Comparison of ENCODE assay signal across 1 cellular context in the genomic region with DNA sequence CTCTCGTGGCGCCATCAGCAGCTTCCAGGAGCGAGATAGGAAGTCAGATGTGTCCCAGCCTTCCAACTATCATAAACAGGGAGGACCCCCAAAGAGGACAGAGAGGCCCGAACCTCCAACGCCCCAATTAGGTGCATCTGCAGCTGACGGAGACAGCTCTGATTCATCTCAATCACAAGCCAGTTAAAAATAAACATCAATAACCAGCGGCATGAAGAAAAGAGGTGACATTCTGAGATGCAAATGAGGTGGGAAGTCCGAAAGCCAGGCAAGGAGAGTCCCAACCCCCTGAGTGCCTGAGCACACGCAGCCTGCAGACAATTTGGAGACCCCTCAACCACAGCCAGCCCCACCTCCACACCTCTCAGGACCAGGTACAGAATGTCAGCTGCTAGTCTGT.
TF ChIP-seq lines count a peak whose summit lies in the region.

No MANE protein-coding gene starts in this region.

TF ChIP-seq in GM12878, 131 proteins besides CTCF, POLR2A, EP300 and RAD21 (continued from another document):
- TF ChIP-seq, protein P1, sequence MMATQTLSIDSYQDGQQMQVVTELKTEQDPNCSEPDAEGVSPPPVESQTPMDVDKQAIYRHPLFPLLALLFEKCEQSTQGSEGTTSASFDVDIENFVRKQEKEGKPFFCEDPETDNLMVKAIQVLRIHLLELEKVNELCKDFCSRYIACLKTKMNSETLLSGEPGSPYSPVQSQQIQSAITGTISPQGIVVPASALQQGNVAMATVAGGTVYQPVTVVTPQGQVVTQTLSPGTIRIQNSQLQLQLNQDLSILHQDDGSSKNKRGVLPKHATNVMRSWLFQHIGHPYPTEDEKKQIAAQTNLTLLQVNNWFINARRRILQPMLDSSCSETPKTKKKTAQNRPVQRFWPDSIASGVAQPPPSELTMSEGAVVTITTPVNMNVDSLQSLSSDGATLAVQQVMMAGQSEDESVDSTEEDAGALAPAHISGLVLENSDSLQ (IDR thresholded peaks at IDR 0.05) = peak; percentile 36; the same call in 1 of the 2 replicates
- TF ChIP-seq MTA2 (IDR thresholded peaks at IDR 0.05; ENCODE audit: low read depth) = 0 out of 2 replicates have a peak, but pooled peaks have one; percentile 11
- TF ChIP-seq, protein P2, sequence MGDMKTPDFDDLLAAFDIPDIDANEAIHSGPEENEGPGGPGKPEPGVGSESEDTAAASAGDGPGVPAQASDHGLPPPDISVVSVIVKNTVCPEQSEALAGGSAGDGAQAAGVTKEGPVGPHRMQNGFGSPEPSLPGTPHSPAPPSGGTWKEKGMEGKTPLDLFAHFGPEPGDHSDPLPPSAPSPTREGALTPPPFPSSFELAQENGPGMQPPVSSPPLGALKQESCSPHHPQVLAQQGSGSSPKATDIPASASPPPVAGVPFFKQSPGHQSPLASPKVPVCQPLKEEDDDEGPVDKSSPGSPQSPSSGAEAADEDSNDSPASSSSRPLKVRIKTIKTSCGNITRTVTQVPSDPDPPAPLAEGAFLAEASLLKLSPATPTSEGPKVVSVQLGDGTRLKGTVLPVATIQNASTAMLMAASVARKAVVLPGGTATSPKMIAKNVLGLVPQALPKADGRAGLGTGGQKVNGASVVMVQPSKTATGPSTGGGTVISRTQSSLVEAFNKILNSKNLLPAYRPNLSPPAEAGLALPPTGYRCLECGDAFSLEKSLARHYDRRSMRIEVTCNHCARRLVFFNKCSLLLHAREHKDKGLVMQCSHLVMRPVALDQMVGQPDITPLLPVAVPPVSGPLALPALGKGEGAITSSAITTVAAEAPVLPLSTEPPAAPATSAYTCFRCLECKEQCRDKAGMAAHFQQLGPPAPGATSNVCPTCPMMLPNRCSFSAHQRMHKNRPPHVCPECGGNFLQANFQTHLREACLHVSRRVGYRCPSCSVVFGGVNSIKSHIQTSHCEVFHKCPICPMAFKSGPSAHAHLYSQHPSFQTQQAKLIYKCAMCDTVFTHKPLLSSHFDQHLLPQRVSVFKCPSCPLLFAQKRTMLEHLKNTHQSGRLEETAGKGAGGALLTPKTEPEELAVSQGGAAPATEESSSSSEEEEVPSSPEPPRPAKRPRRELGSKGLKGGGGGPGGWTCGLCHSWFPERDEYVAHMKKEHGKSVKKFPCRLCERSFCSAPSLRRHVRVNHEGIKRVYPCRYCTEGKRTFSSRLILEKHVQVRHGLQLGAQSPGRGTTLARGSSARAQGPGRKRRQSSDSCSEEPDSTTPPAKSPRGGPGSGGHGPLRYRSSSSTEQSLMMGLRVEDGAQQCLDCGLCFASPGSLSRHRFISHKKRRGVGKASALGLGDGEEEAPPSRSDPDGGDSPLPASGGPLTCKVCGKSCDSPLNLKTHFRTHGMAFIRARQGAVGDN (IDR thresholded peaks at IDR 0.05) = no peak
- TF ChIP-seq SMAD5 (IDR thresholded peaks at IDR 0.05; ENCODE audit: low read depth) = no peak
- TF ChIP-seq, protein P3, sequence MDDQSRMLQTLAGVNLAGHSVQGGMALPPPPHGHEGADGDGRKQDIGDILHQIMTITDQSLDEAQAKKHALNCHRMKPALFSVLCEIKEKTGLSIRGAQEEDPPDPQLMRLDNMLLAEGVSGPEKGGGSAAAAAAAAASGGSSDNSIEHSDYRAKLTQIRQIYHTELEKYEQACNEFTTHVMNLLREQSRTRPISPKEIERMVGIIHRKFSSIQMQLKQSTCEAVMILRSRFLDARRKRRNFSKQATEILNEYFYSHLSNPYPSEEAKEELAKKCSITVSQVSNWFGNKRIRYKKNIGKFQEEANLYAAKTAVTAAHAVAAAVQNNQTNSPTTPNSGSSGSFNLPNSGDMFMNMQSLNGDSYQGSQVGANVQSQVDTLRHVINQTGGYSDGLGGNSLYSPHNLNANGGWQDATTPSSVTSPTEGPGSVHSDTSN (IDR thresholded peaks at IDR 0.05; ENCODE audit: insufficient replicate concordance, low read depth, low read length) = peak; percentile 7
- TF ChIP-seq POU2F2 (IDR thresholded peaks at IDR 0.05; ENCODE audit: borderline replicate concordance, low read depth, low read length) = peak; percentile 75; the same call in 2 of the 3 replicates
- TF ChIP-seq TCF7 (IDR thresholded peaks at IDR 0.05; ENCODE audit: borderline replicate concordance) = no peak
- peak; percentile 72; the same call in 1 of the 2 replicates for TF ChIP-seq MEF2A (IDR thresholded peaks at IDR 0.05; ENCODE audit: insufficient read depth, low read depth, low read length)
- TF ChIP-seq JUND (IDR thresholded peaks at IDR 0.05; ENCODE audit: low read depth, low read length) = no peak
